ENCODE assay signal across 24 cellular contexts in genomic region chr4:37982736-37983135, GRCh38. TPM values are rescaled to one million over a fixed set of nuclear protein-coding genes. Genes with fewer than 3 reads are reported as not detected.
DNase-seq lines count a peak whose midpoint lies in the region; ATAC-seq and TF ChIP-seq lines count a peak whose summit lies in the region.
"Had no signal": no experiment of that assay in that cellular context is flagged by ENCODE, and none has a peak within 500 bp of the region (broad histone marks: within the 10 kb centered on the region; RNA-seq: fewer than 3 reads in every experiment).

No MANE protein-coding gene starts in this region.

- H3K27me3 ChIP-seq in GM23338 (ENCODE audit: insufficient read depth) (no peaks in the 10 kb centered on the region), sigmoid colon (no peaks in the 10 kb centered on the region)
- H3K27me3 ChIP-seq: right lobe of liver had no signal

- peaks cover 56% of the 10 kb centered on the region for H3K4me1 ChIP-seq in GM23338 (ENCODE audit: insufficient read depth)
- H3K4me1 ChIP-seq in sigmoid colon: peaks cover 0 to 84% (median 66%) of the 10 kb centered on the region in 4 donors

- no peak for DNase-seq in GM23338 (ENCODE audit: low spot score)
- DNase-seq in chondrocyte (ENCODE audit: low spot score): no peak
- DNase-seq in left kidney (ENCODE audit: low read depth, low spot score): peak; percentile 51
- no peak for DNase-seq in sigmoid colon
- no peak for DNase-seq in NCI-H1105 (lab: John Stamatoyannopoulos, UW)
- DNase-seq in activated naive CD4-positive, alpha-beta T cell treated with anti-CD3 and anti-CD28 coated beads, Interleukin-2, amount 50 U/mL, for 72 hours (ENCODE audit: low spot score in 2 of 2): no peak
- no peak for DNase-seq in activated naive CD4-positive, alpha-beta T cell treated with Interleukin-2 at 50 U/mL for 16 hours
- DNase-seq: activated effector memory CD4-positive, alpha-beta T cell treated with Interleukin-2 at 50 U/mL for 16 hours; amygdala; erythroblast; glutamatergic neuron; left cardiac atrium; NCI-H187; NCI-H446 treated with DMSO at 0.1 percent for 48 hours; nephron progenitor cell; OCI-M1; right lobe of liver; stimulated activated CD4-positive, alpha-beta T cell treated with anti-CD3 and anti-CD28 coated beads, Interleukin-4, amount 100 ng/mL, for 1 hour; stimulated activated CD8-positive, alpha-beta memory T cell treated with anti-CD3 and anti-CD28 coated beads, Interleukin-4, amount 100 ng/mL, for 48 hours had no signal

- no peak overlapping the region for H2AFZ ChIP-seq in GM23338

- ATAC-seq in GM23338: peak; percentile 51
- no peak for ATAC-seq in GM21528 (IDR thresholded peaks at IDR 0.05; ENCODE audit: low FRiP score, unreplicated experiment)
- ATAC-seq in activated naive CD4-positive, alpha-beta T cell treated with anti-CD3 and anti-CD28 coated beads, Interleukin-2, amount 50 U/mL, for 72 hours: no peak

- no peaks in the 10 kb centered on the region for H3K36me3 Mint-ChIP-seq in GM23338 (ENCODE audit: low read depth)
- H3K36me3 Mint-ChIP-seq in chondrocyte (ENCODE audit: low read depth): no peaks in the 10 kb centered on the region
- no peaks in the 10 kb centered on the region for H3K36me3 Mint-ChIP-seq in activated naive CD4-positive, alpha-beta T cell treated with anti-CD3 and anti-CD28 coated beads, Interleukin-2, amount 50 U/mL, for 72 hours

- no peaks in the 10 kb centered on the region for H3K9me3 ChIP-seq in sigmoid colon
- H3K9me3 ChIP-seq: right lobe of liver had no signal

- H3K4me3 ChIP-seq in GM23338 (no peak overlapping the region; the same call in 1 of the 2 replicates), sigmoid colon (no peak overlapping the region)
- H3K4me3 ChIP-seq: right lobe of liver had no signal

- peak in 1 of 4 donors; percentile 11 for TF ChIP-seq EP300 in sigmoid colon (IDR thresholded peaks at IDR 0.05)

- H3K4me1 Mint-ChIP-seq in GM23338 (peaks cover 59% of the 10 kb centered on the region), chondrocyte (ENCODE audit: low read depth) (peaks cover 51% of the 10 kb centered on the region)

- H3K27me3 Mint-ChIP-seq in GM23338 (ENCODE audit: insufficient read depth, low read depth, poor library complexity) (peaks cover 6% of the 10 kb centered on the region), chondrocyte (ENCODE audit: low read depth) (no peaks in the 10 kb centered on the region)

- H3K9me3 Mint-ChIP-seq in GM23338 (no peaks in the 10 kb centered on the region), chondrocyte (ENCODE audit: low read depth) (no peaks in the 10 kb centered on the region)
- H3K9me3 Mint-ChIP-seq in activated naive CD4-positive, alpha-beta T cell treated with anti-CD3 and anti-CD28 coated beads, Interleukin-2, amount 50 U/mL, for 72 hours: no peaks in the 10 kb centered on the region
- H3K9me3 Mint-ChIP-seq: nephron progenitor cell had no signal

- H3K4me3 Mint-ChIP-seq in GM23338 (no peak overlapping the region), chondrocyte (ENCODE audit: unreplicated experiment) (no peak overlapping the region)
- H3K4me3 Mint-ChIP-seq: nephron progenitor cell had no signal

- H3K79me2 ChIP-seq in GM23338 (replicated peaks; ENCODE audit: insufficient read depth): peaks cover 94% of the 10 kb centered on the region

- no peaks in the 10 kb centered on the region for H3K9me2 ChIP-seq in GM23338 (ENCODE audit: insufficient read depth)

- intact Hi-C loops in sigmoid colon (cut with DNase I): no loop called here

- no peak for TF ChIP-seq POLR2A in sigmoid colon (IDR thresholded peaks at IDR 0.05)

- 75 to 84% methylated on average over 5 of the region's 5 CpGs for WGBS in sigmoid colon, 2 donors

- TF ChIP-seq CTCF in GM23338 (conservative IDR thresholded peaks at IDR 0.05; ENCODE audit: low read depth in 2 of 2) (peak in 1 of 2 experiments; percentile 12; a peak in 1 of 4 replicates), chondrocyte (IDR thresholded peaks at IDR 0.05) (no peak), sigmoid colon (IDR thresholded peaks at IDR 0.05) (no peak)

- H4K20me1 ChIP-seq in GM23338 (replicated peaks; ENCODE audit: insufficient read depth): peaks cover 7% of the 10 kb centered on the region

- H3K27ac Mint-ChIP-seq in GM23338 (peak overlapping the region; percentile 32; the same call in 1 of the 2 replicates), chondrocyte (ENCODE audit: unreplicated experiment) (peak overlapping the region; percentile 82)
- no peak overlapping the region for H3K27ac Mint-ChIP-seq in activated naive CD4-positive, alpha-beta T cell treated with anti-CD3 and anti-CD28 coated beads, Interleukin-2, amount 50 U/mL, for 72 hours

- peaks cover 4% of the 10 kb centered on the region for H3F3A ChIP-seq in GM23338 (replicated peaks; ENCODE audit: low read depth)

- H3K36me3 ChIP-seq in GM23338 (ENCODE audit: insufficient read depth) (no peaks in the 10 kb centered on the region), sigmoid colon (no peaks in the 10 kb centered on the region)
- H3K36me3 ChIP-seq: right lobe of liver had no signal

- H3K27ac ChIP-seq in GM23338 (ENCODE audit: low read depth) (peak overlapping the region; percentile 8; the same call in 1 of the 2 replicates), sigmoid colon (peak overlapping the region; percentile 70 to 98 (median 98))
- H3K27ac ChIP-seq: right lobe of liver, VCaP had no signal

- H3K4me2 ChIP-seq in GM23338: peak overlapping the region; percentile 7; the same call in 1 of the 2 replicates

TF ChIP-seq in GM23338, 12 proteins besides CTCF, POLR2A, EP300 and RAD21 (continues in another document):
- TF ChIP-seq STAT1 (IDR thresholded peaks at IDR 0.05; ENCODE audit: unreplicated experiment) (no peak), EZH2phosphoT487 (IDR thresholded peaks at IDR 0.05; ENCODE audit: unreplicated experiment) (no peak), EZH2 (IDR thresholded peaks at IDR 0.05; ENCODE audit: low read depth, unreplicated experiment) (no peak), CREB1 (CRISPR knock-in tag; IDR thresholded peaks at IDR 0.05; ENCODE audit: low read depth) (no peak), JUNB (IDR thresholded peaks at IDR 0.05; ENCODE audit: unreplicated experiment) (no peak)

RNA-seq across cellular contexts. Expression of gene PTTG2, which starts 22.5 kb away (rescaled TPM):
- total RNA-seq in GM23338 (2014; rRNA removed; shearing (Covaris generic)): not detected in 2 replicates
- polyA plus RNA-seq in GM23338 (2016; fragmentation: Nextera tagmentation; extraction: Ambion mirVana): 1.1 TPM in 1 of 2 replicates, not detected in the other
- total RNA-seq in chondrocyte: 0.45 TPM in 1 of 3 replicates, not detected in the others
- 1 to 10 TPM; 2.4 to 7.7 (median 6.3) TPM for total RNA-seq in sigmoid colon
- polyA plus RNA-seq in sigmoid colon: under 1 TPM in 1 of 3 donors, not detected in 2; 0.28 TPM
- total RNA-seq in activated naive CD4-positive, alpha-beta T cell treated with anti-CD3 and anti-CD28 coated beads, Interleukin-2, amount 50 U/mL, for 72 hours: under 1 TPM; 0.59 to 0.78 TPM
- total RNA-seq: H1, HT1080, M059J had no signal
- polyA plus RNA-seq: H1 had no signal

Comparison
In these comparisons a context has a peak if more than half of its experiments do, and no peak if none do; other contexts are left out.
1. H3K27ac Mint-ChIP-seq: peak in GM23338 (single experiment) and chondrocyte (single experiment); none in activated naive CD4-positive, alpha-beta T cell treated with anti-CD3 and anti-CD28 coated beads, Interleukin-2, amount 50 U/mL, for 72 hours (0 of 2).